ENCODE assay signal across 8 cellular contexts in the genomic region with DNA sequence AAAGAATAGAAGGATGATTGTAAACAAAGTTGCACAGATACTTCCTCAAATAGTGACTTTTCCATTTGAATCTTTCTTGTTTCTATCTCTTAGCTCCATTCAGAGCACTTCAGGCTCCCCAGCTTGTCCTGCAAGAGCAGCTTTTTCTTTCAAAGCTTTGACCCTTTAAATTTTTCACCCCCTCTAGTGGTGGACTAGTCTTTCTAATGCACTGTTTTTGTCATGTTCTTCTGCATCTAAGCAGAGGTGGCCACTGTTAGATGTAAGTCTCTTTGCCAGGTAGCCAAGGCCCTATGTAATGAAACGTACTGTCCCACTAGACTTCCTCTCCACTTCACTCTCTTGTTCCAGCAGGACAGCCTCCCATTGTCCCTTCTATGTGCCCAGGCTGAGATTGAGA.
A peak's percentile ranks its signal among the peaks of the same experiment; 100 is the strongest.
DNase-seq lines count a peak whose midpoint lies in the region; ATAC-seq and TF ChIP-seq lines count a peak whose summit lies in the region.

No MANE protein-coding gene starts in this region.

- H3K9me2 ChIP-seq in OCI-LY1 (ENCODE audit: low read depth, low read length), result no peaks in the 10 kb centered on the region

- H3K27me3 ChIP-seq in heart left ventricle (no peaks in the 10 kb centered on the region), right cardiac atrium (ENCODE audit: control insufficient read depth, insufficient read depth) (no peaks in the 10 kb centered on the region), OCI-LY1 (ENCODE audit: insufficient read depth, low read length) (no peaks in the 10 kb centered on the region)

- no peak overlapping the region for H3K4me3 Mint-ChIP-seq in type B pancreatic cell

- WGBS in heart left ventricle, 4 donors, result 37 to 56% (median 43%) methylated on average over 1 of the region's 1 CpG
- WGBS in right cardiac atrium, result 35% methylated on average over 1 of the region's 1 CpG

- H3F3A ChIP-seq in OCI-LY1 (ENCODE audit: insufficient read depth, low read length), result no peaks in the 10 kb centered on the region

- no peaks in the 10 kb centered on the region for H4K20me1 ChIP-seq in OCI-LY1 (ENCODE audit: insufficient read depth, low read length)

- H3K4me3 ChIP-seq in heart left ventricle, result no peak overlapping the region
- no peak overlapping the region for H3K4me3 ChIP-seq in right cardiac atrium (ENCODE audit: low read length)
- no peak overlapping the region for H3K4me3 ChIP-seq in OCI-LY1 (ENCODE audit: low read depth, low read length, poor library complexity, severe bottlenecking)

- no peaks in the 10 kb centered on the region for H3K27me3 Mint-ChIP-seq in type B pancreatic cell

- H3K36me3 Mint-ChIP-seq in type B pancreatic cell, result peaks cover 5% of the 10 kb centered on the region

- H3K4me1 Mint-ChIP-seq in type B pancreatic cell (ENCODE audit: unreplicated experiment), result no peaks in the 10 kb centered on the region

- DNase-seq in heart left ventricle (no peak), right cardiac atrium (no peak), fibroblast of gingiva (ENCODE audit: low read depth) (peak; percentile 15), type B pancreatic cell (ENCODE audit: extremely low spot score, unreplicated experiment) (no peak), epidermal melanocyte (ENCODE audit: insufficient read length, low spot score) (no peak), H4 (ENCODE audit: low spot score) (no peak)
- DNase-seq in activated CD4-positive, alpha-beta T cell treated with anti-CD3 and anti-CD28 coated beads, Interleukin-2, amount 50 U/mL, for 1 hour, result no peak

- H3K27ac ChIP-seq in heart left ventricle (no peak overlapping the region), right cardiac atrium (ENCODE audit: low read length) (no peak overlapping the region), OCI-LY1 (ENCODE audit: low read depth, low read length, poor library complexity, severe bottlenecking) (no peak overlapping the region)

- no peaks in the 10 kb centered on the region for H3K79me2 ChIP-seq in OCI-LY1 (ENCODE audit: insufficient read depth, low read length)

- H3K4me2 ChIP-seq in OCI-LY1 (ENCODE audit: low read length), result no peak overlapping the region

- intact Hi-C loops in heart left ventricle (cut with DNase I) (no loop called here), right cardiac atrium (cut with DNase I) (no loop called here)

- TF ChIP-seq POLR2A in heart left ventricle (IDR thresholded peaks at IDR 0.05), result no peak

- H3K9ac ChIP-seq in OCI-LY1 (ENCODE audit: low read length), result no peak overlapping the region

- H3K27ac Mint-ChIP-seq in type B pancreatic cell, result no peak overlapping the region

- TF ChIP-seq CTCF in heart left ventricle (IDR thresholded peaks at IDR 0.05) (peak in 7 of 12 donors; percentile 11 to 31 (median 23)), OCI-LY1 (IDR thresholded peaks at IDR 0.05; ENCODE audit: low read length) (peak; percentile 46; the same call in 1 of the 2 replicates), type B pancreatic cell (conservative IDR thresholded peaks at IDR 0.05) (peak; percentile 67)

- ATAC-seq in heart left ventricle, result no peak
- ATAC-seq in right cardiac atrium, result no peak

- H3K9me3 Mint-ChIP-seq in type B pancreatic cell, result no peaks in the 10 kb centered on the region

- H3K36me3 ChIP-seq in heart left ventricle (peaks cover 0 to 5% (median 0%) of the 10 kb centered on the region in 9 donors), OCI-LY1 (ENCODE audit: insufficient read depth, low read length) (no peaks in the 10 kb centered on the region)

- H3K4me1 ChIP-seq in heart left ventricle, result no peaks in the 10 kb centered on the region
- no peaks in the 10 kb centered on the region for H3K4me1 ChIP-seq in right cardiac atrium (ENCODE audit: control insufficient read depth, insufficient read depth, low read length)
- H3K4me1 ChIP-seq in OCI-LY1 (ENCODE audit: insufficient read depth, low read length, severe bottlenecking), result no peaks in the 10 kb centered on the region

- H3K9me3 ChIP-seq in heart left ventricle (peaks cover 0 to 10% (median 0%) of the 10 kb centered on the region in 12 donors), right cardiac atrium (ENCODE audit: control insufficient read depth, low read length) (no peaks in the 10 kb centered on the region), OCI-LY1 (ENCODE audit: low read length) (no peaks in the 10 kb centered on the region)

- H2AFZ ChIP-seq in OCI-LY1 (ENCODE audit: low read length), result no peak overlapping the region
